15 cellular contexts compared by ENCODE assay signal in the genomic region with DNA sequence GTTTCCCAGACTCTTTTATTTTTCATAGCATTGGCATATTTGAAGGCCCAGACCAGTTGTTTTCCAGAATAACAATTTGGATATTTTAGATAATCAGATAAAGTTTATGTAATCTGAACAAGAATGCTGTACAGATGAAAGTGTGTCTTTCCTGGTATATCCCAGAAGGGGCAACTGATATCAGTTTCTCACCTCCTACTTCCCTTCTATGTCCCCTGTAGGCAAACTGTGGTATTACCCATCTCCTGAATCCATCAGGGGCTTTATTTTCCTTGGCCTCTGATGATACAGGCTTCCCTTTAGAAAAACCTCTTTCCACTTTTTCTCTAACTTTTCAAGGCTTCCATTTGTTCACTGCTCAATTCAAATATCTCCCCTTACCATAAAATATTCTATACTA.
DNase-seq lines count a peak whose midpoint lies in the region; ATAC-seq and TF ChIP-seq lines count a peak whose summit lies in the region.
"Had no signal": no experiment of that assay in that cellular context is flagged by ENCODE, and none has a peak within 500 bp of the region (broad histone marks: within the 10 kb centered on the region; RNA-seq: fewer than 3 reads in every experiment).

No MANE protein-coding gene starts in this region.

- H3K4me3 ChIP-seq in Panc1 (ENCODE audit: low read depth in 2 of 2, low read length in 2 of 2) (no peak overlapping the region), transverse colon (no peak overlapping the region), Peyer's patch (no peak overlapping the region)
- H3K4me3 ChIP-seq: spleen, upper lobe of left lung had no signal

- no peaks in the 10 kb centered on the region for H3K36me3 ChIP-seq in Panc1 (ENCODE audit: control insufficient read depth, insufficient read depth, low read length)
- no peaks in the 10 kb centered on the region for H3K36me3 ChIP-seq in transverse colon
- H3K36me3 ChIP-seq in Peyer's patch, result no peaks in the 10 kb centered on the region
- H3K36me3 ChIP-seq: spleen, upper lobe of left lung had no signal

- H3K9me3 ChIP-seq in Panc1 (ENCODE audit: control insufficient read depth, insufficient read depth, low read depth, low read length) (no peaks in the 10 kb centered on the region), transverse colon (no peaks in the 10 kb centered on the region), Peyer's patch (no peaks in the 10 kb centered on the region)
- H3K9me3 ChIP-seq: upper lobe of left lung had no signal

- POLR2A ChIA-PET in Panc1 (lab: Charles Lee), result no interaction called here

- no peak for ATAC-seq in Panc1
- ATAC-seq: natural killer cell had no signal

- H3K4me1 ChIP-seq in Panc1 (ENCODE audit: control insufficient read depth, insufficient read depth, low read length), result no peaks in the 10 kb centered on the region
- peaks cover 0 to 15% (median 3%) of the 10 kb centered on the region in 4 donors for H3K4me1 ChIP-seq in transverse colon
- no peaks in the 10 kb centered on the region for H3K4me1 ChIP-seq in Peyer's patch
- H3K4me1 ChIP-seq: spleen had no signal

- TF ChIP-seq POLR2A in transverse colon (IDR thresholded peaks at IDR 0.05), result no peak
- no peak for TF ChIP-seq POLR2A in Peyer's patch (IDR thresholded peaks at IDR 0.05)

- no peak for TF ChIP-seq EP300 in transverse colon (IDR thresholded peaks at IDR 0.05; ENCODE audit: low read depth)

- intact Hi-C loops in Panc1 (cut with micrococcal nuclease; ENCODE audit: unreplicated experiment), result no loop called here
- intact Hi-C loops in transverse colon (cut with DNase I; ENCODE audit: low total_unique reads), result loop anchor here (10.0 kb wide), 1 partner anchor 97 kb away; no protein-coding TSS in a partner anchor

- H3K27ac ChIP-seq in Panc1 (ENCODE audit: low read length) (no peak overlapping the region), transverse colon (peak overlapping the region; percentile 27 to 84 (median 71)), Peyer's patch (peak overlapping the region in 1 of 4 donors; percentile 67)
- H3K27ac ChIP-seq: spleen, upper lobe of left lung had no signal

- in situ Hi-C loops in Panc1 (cut with HindIII; ENCODE audit: low pct_unique_long_range_greater_than_20kb, low sequenced_read_pairs) (no loop called here), transverse colon (cut with MboI; ENCODE audit: low pct_ligation_motif_present in 1 of 4, low pct_unique_long_range_greater_than_20kb in 1 of 4, low sequenced_read_pairs in 3 of 4) (loop anchor here in 2 of 4 donors (25.0 kb wide), 2 partner anchors 299 to 424 kb away; no protein-coding TSS in a partner anchor)

- CTCF ChIA-PET in Panc1 (lab: Charles Lee), result no interaction called here

- peak; percentile 11; the same call in 1 of the 2 replicates for TF ChIP-seq CTCF in Panc1 (IDR thresholded peaks at IDR 0.05)
- peak in 1 of 5 experiments; percentile 16 for TF ChIP-seq CTCF in transverse colon (IDR thresholded peaks at IDR 0.05)
- peak in 1 of 6 experiments; percentile 6 for TF ChIP-seq CTCF in Peyer's patch (IDR thresholded peaks at IDR 0.05)

- BruUV-seq in Panc1 (replicated peaks; lab: Mats Ljungman, UMichigan), result no TSS peak

- H3K27me3 ChIP-seq in Panc1 (ENCODE audit: control insufficient read depth, insufficient read depth, low read length) (no peaks in the 10 kb centered on the region), transverse colon (no peaks in the 10 kb centered on the region), Peyer's patch (no peaks in the 10 kb centered on the region)
- H3K27me3 ChIP-seq: spleen, upper lobe of left lung had no signal

- DNase-seq in SIG-M5 treated with dmso at 0.1 percent for 504 hours (lab: John Stamatoyannopoulos, UW; ENCODE audit: unreplicated experiment) (peak; percentile 18), SIG-M5 (lab: John Stamatoyannopoulos, UW) (no peak), Panc1 (ENCODE audit: low read depth, low spot score) (no peak), germinal center (ENCODE audit: low spot score) (peak; percentile 5), transverse colon (no peak), AG20443 (ENCODE audit: low spot score) (no peak), Peyer's patch (no peak), SKM-1 (lab: John Stamatoyannopoulos, UW; ENCODE audit: unreplicated experiment) (no peak)
- DNase-seq: activated naive CD4-positive, alpha-beta T cell treated with anti-CD3 and anti-CD28 coated beads, Interleukin-2, amount 50 U/mL, for 16 hours; EL; kidney; natural killer cell; NCI-H1105 treated with DMSO at 0.1 percent for 48 hours; spleen; upper lobe of left lung had no signal

Comparison
In these comparisons a context has a peak if more than half of its experiments do, and no peak if none do; other contexts are left out.
1. DNase-seq: peak in SIG-M5 treated with dmso at 0.1 percent for 504 hours (single experiment) and germinal center (single experiment); none in SIG-M5 (single experiment), Panc1 (single experiment), transverse colon (single experiment), AG20443 (single experiment), Peyer's patch (0 of 3) and SKM-1 (single experiment).